ENCODE assay signal across 10 cellular contexts in the genomic region with DNA sequence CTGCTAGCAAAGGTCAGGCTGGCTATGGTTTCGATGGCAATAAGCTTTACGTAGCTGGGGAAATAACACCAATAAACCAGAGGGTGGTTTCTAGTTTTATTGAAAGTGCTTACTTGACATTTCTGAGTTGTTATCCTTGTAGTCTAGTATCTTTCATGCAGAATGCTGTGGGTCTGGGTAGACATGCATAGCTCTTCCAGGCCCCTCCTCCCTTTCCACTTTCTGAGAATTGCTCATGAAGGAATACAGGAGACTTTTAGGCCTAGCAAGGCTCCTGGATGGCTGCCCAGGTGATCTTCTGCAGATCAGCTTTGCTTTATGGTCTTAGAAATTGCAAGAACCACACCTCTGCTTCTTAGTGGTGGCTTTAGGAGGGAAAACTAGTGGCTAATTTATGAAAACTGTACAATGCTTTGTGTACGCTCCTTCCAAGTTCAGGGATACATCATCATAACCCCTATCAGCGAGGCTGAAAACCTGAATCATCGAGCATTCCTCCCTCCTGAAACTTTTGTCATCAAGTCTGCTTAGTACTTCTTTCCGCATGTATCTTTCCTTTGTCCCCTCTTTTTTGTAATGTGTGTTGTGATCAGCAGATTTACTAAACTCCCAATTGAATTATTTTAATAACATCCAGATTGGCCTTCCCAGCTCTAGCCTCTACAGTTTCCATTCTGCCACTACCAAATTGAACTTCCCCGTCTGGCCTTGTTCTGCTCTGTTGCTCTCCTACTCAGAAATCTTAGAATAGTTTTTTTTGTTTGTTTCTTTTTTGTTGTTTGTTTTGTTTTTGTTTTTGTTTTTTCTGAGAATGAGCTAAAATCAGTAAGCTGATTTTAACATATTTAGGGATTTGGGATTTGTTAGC.
A peak's percentile ranks its signal among the peaks of the same experiment; 100 is the strongest.
DNase-seq lines count a peak whose midpoint lies in the region; ATAC-seq and TF ChIP-seq lines count a peak whose summit lies in the region.
"Had no signal": no experiment of that assay in that cellular context is flagged by ENCODE, and none has a peak within 500 bp of the region (broad histone marks: within the 10 kb centered on the region; RNA-seq: fewer than 3 reads in every experiment).

No MANE protein-coding gene starts in this region.

- CTCF ChIA-PET in HEK293T (lab: Yijun Ruan, JAX) = interaction anchor here (0.7 to 1.1 kb wide), 3 partner anchors 121 to 532 kb away, joined by 3 read pairs; no protein-coding TSS in a partner anchor

- H3K4me3 ChIP-seq in fibroblast of pulmonary artery (replicated peaks; ENCODE audit: low read depth, low read length) (no peak overlapping the region), skeletal muscle tissue (ENCODE audit: low read length in 3 of 3) (no peak overlapping the region)

- no peaks in the 10 kb centered on the region for H3K27me3 ChIP-seq in skeletal muscle tissue (ENCODE audit: control insufficient read depth in 3 of 3, insufficient read depth in 3 of 3, low read length in 3 of 3)

- no peaks in the 10 kb centered on the region for H3K36me3 ChIP-seq in skeletal muscle tissue (ENCODE audit: control insufficient read depth in 3 of 3, insufficient read depth in 3 of 3, low read length in 3 of 3)

- H3K27ac ChIP-seq in skeletal muscle tissue (ENCODE audit: low read depth, low read length) = peak overlapping the region; percentile 21

- DNase-seq in HEK293T (ENCODE audit: extremely low spot score) (peak; percentile 48), fibroblast of pulmonary artery (ENCODE audit: low read depth) (peak; percentile 38), NCI-H526 (lab: John Stamatoyannopoulos, UW) (no peak), SW 1271 (lab: John Stamatoyannopoulos, UW) (no peak), ureter (ENCODE audit: low spot score) (no peak)
- DNase-seq: activated T-cell treated with anti-CD3 and anti-CD28 coated beads for 4 hours, cerebellar nuclear complex had no signal

- ATAC-seq in SK-N-SH treated with all-trans-retinoic acid at 6 μM for 48 hours (peak; percentile 51), HG03460 (IDR thresholded peaks at IDR 0.05; ENCODE audit: unreplicated experiment) (no peak)

- peaks cover 18 to 28% (median 27%) of the 10 kb centered on the region in 3 donors for H3K4me1 ChIP-seq in skeletal muscle tissue (ENCODE audit: control insufficient read depth in 3 of 3, insufficient read depth in 3 of 3, low read length in 3 of 3)

- POLR2A ChIA-PET in HEK293T (lab: Yijun Ruan, JAX) = interaction anchor here (1.1 to 1.5 kb wide), 2 partner anchors 15 to 23 kb away, joined by 3 to 4 read pairs; no protein-coding TSS in a partner anchor

- no peak overlapping the region for H3K9ac ChIP-seq in skeletal muscle tissue (ENCODE audit: low read depth in 1 of 3, low read length in 3 of 3)

- H3K9me3 ChIP-seq in skeletal muscle tissue (ENCODE audit: control insufficient read depth in 3 of 3, low read length in 3 of 3) = no peaks in the 10 kb centered on the region

- no peak for TF ChIP-seq CTCF in fibroblast of pulmonary artery (IDR thresholded peaks at IDR 0.05; ENCODE audit: low read length, missing control alignments)

TF ChIP-seq in HEK293T, 16 proteins besides CTCF, POLR2A, EP300 and RAD21:
- TF ChIP-seq NFRKB (IDR thresholded peaks at IDR 0.05) (no peak), CTBP1 (IDR thresholded peaks at IDR 0.05; ENCODE audit: borderline replicate concordance) (peak; percentile 40; the same call in 1 of the 2 replicates)

TF ChIP-seq in SK-N-SH treated with all-trans-retinoic acid at 6 μM for 48 hours, 23 proteins besides CTCF, POLR2A, EP300 and RAD21:
- TF ChIP-seq ZFP30 (CRISPR knock-in tag; IDR thresholded peaks at IDR 0.05) (no peak), TCF4 (CRISPR knock-in tag; IDR thresholded peaks at IDR 0.05; ENCODE audit: borderline replicate concordance) (peak; percentile 54; the same call in 1 of the 2 replicates)
- TF ChIP-seq, protein P1, sequence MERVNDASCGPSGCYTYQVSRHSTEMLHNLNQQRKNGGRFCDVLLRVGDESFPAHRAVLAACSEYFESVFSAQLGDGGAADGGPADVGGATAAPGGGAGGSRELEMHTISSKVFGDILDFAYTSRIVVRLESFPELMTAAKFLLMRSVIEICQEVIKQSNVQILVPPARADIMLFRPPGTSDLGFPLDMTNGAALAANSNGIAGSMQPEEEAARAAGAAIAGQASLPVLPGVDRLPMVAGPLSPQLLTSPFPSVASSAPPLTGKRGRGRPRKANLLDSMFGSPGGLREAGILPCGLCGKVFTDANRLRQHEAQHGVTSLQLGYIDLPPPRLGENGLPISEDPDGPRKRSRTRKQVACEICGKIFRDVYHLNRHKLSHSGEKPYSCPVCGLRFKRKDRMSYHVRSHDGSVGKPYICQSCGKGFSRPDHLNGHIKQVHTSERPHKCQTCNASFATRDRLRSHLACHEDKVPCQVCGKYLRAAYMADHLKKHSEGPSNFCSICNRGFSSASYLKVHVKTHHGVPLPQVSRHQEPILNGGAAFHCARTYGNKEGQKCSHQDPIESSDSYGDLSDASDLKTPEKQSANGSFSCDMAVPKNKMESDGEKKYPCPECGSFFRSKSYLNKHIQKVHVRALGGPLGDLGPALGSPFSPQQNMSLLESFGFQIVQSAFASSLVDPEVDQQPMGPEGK (CRISPR knock-in tag; IDR thresholded peaks at IDR 0.05; ENCODE audit: borderline replicate concordance) = no peak
TF ChIP-seq in SK-N-SH treated with all-trans-retinoic acid at 6 μM for 48 hours: peak in this region for 1.

Comparison
In these comparisons a context has a peak if more than half of its experiments do, and no peak if none do; other contexts are left out.
1. DNase-seq: peak in HEK293T (single experiment) and fibroblast of pulmonary artery (single experiment); none in NCI-H526 (0 of 2), SW 1271 (0 of 2) and ureter (single experiment).